1 cellular context compared by ENCODE assay signal in the genomic region with DNA sequence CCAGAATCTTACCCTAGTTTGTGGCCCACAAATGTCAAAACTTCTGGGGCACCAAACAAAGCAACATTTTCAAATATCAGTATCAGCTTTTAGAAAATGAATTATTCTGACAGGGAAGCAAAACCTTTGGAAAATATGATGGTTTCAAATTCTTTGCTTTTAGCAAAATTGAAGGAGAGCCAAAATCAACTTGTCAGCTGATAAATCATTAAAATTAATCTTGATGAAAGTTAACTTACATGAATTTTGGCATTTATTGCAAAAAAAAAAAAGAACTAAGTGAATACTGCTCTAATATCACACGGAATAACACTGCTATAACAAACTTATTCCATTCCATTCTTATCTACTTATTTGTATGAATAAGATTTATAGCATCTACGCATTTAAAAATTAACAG.
TF ChIP-seq lines count a peak whose summit lies in the region.

No MANE protein-coding gene starts in this region.

TF ChIP-seq in A549, 52 proteins besides CTCF, POLR2A, EP300 and RAD21 (continued from another document):
- TF ChIP-seq, protein P1, sequence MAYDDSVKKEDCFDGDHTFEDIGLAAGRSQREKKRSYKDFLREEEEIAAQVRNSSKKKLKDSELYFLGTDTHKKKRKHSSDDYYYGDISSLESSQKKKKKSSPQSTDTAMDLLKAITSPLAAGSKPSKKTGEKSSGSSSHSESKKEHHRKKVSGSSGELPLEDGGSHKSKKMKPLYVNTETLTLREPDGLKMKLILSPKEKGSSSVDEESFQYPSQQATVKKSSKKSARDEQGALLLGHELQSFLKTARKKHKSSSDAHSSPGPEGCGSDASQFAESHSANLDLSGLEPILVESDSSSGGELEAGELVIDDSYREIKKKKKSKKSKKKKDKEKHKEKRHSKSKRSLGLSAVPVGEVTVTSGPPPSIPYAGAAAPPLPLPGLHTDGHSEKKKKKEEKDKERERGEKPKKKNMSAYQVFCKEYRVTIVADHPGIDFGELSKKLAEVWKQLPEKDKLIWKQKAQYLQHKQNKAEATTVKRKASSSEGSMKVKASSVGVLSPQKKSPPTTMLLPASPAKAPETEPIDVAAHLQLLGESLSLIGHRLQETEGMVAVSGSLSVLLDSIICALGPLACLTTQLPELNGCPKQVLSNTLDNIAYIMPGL (CRISPR knock-in tag; IDR thresholded peaks at IDR 0.05; ENCODE audit: borderline replicate concordance), result no peak
- no peak for TF ChIP-seq MAZ (IDR thresholded peaks at IDR 0.05; ENCODE audit: borderline replicate concordance, low read depth, low read length)
- no peak for TF ChIP-seq CBX2 (IDR thresholded peaks at IDR 0.05; ENCODE audit: borderline replicate concordance, low read depth)
- no peak for TF ChIP-seq MYC (IDR thresholded peaks at IDR 0.05; ENCODE audit: borderline replicate concordance, low read length)
TF ChIP-seq in A549: peak in this region for 0.
